In genomic region chr13:40318366-40318765, GRCh38 we compare ENCODE assay signal across 10 cellular contexts.
DNase-seq lines count a peak whose midpoint lies in the region; ATAC-seq and TF ChIP-seq lines count a peak whose summit lies in the region.
"Had no signal": no experiment of that assay in that cellular context is flagged by ENCODE, and none has a peak within 500 bp of the region (broad histone marks: within the 10 kb centered on the region; RNA-seq: fewer than 3 reads in every experiment).

No MANE protein-coding gene starts in this region.

- no peak overlapping the region for H3K4me3 ChIP-seq in body of pancreas

- ATAC-seq in body of pancreas (peak; percentile 57), GM21717 (IDR thresholded peaks at IDR 0.05; ENCODE audit: unreplicated experiment) (no peak), HG02571 (IDR thresholded peaks at IDR 0.05; ENCODE audit: unreplicated experiment) (no peak)

- no peaks in the 10 kb centered on the region for H3K27me3 ChIP-seq in body of pancreas

- H3K9me3 ChIP-seq in body of pancreas, result no peaks in the 10 kb centered on the region

- TF ChIP-seq EP300 in Ishikawa (IDR thresholded peaks at IDR 0.05; ENCODE audit: borderline replicate concordance), result no peak

- intact Hi-C loops in body of pancreas (cut with DNase I), result no loop called here

- no peak for TF ChIP-seq CTCF in body of pancreas (IDR thresholded peaks at IDR 0.05)

- WGBS in body of pancreas, 2 donors, result 26 to 31% methylated on average over 2 of the region's 2 CpGs

- no peaks in the 10 kb centered on the region for H3K36me3 ChIP-seq in body of pancreas (replicated peaks in 1 of 2; ENCODE audit: insufficient read depth in 1 of 2, low read depth in 2 of 2)

- H3K4me1 ChIP-seq in body of pancreas, result peaks cover 4% of the 10 kb centered on the region

- no peak overlapping the region for H3K27ac ChIP-seq in body of pancreas

- no peak for TF ChIP-seq RAD21 in Ishikawa (IDR thresholded peaks at IDR 0.05; ENCODE audit: low read depth)

- no peak for TF ChIP-seq POLR2A in body of pancreas (IDR thresholded peaks at IDR 0.05)

- DNase-seq in DMS153 (lab: John Stamatoyannopoulos, UW) (peak; percentile 10), body of pancreas (peak; percentile 71 to 84 (median 81)), mucosa of gallbladder (ENCODE audit: low spot score) (peak; percentile 42), mesenteric fat pad (ENCODE audit: low spot score) (no peak), midbrain (lab: John Stamatoyannopoulos, UW) (no peak)
- DNase-seq: activated gamma-delta T cell, occipital lobe had no signal

TF ChIP-seq in Ishikawa, 13 proteins besides CTCF, POLR2A, EP300 and RAD21:
- TF ChIP-seq REST (IDR thresholded peaks at IDR 0.05; ENCODE audit: low read depth), result no peak
- TF ChIP-seq NFIC (IDR thresholded peaks at IDR 0.05), result peak; percentile 86
TF ChIP-seq in Ishikawa: peak in this region for 1.

Comparison
In these comparisons a context has a peak if more than half of its experiments do, and no peak if none do; other contexts are left out.
1. DNase-seq: peak in DMS153 (single experiment), body of pancreas (4 of 4) and mucosa of gallbladder (single experiment); none in mesenteric fat pad (single experiment) and midbrain (single experiment).